16 cellular contexts compared by ENCODE assay signal in the genomic region with DNA sequence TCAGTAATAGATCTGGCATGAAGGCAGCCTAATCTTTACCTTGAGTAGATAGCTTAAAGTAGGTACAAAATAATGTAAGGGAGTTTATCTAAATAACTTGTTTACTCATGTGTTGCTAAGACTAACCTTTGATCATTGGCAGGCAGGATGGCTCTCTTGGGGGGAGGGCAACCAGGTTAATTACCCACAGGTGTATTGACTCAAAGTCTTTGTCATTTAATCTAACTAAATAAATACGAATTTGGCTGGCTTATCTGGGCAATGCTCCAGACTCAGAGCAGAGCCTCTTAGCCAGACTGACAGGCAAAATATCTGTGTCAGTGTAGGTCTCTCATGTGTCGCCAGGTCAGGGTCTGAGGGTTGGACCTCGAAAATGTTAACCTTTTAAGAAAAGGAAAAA.
DNase-seq lines count a peak whose midpoint lies in the region; ATAC-seq, FAIRE-seq and TF ChIP-seq lines count a peak whose summit lies in the region.
"Had no signal": no experiment of that assay in that cellular context is flagged by ENCODE, and none has a peak within 500 bp of the region (broad histone marks: within the 10 kb centered on the region; RNA-seq: fewer than 3 reads in every experiment).

No MANE protein-coding gene starts in this region.

- H2BK120ac ChIP-seq in H1 (replicated peaks; ENCODE audit: low read depth, low read length) = no peak overlapping the region

- peak overlapping the region; percentile 12 to 33; a peak in 2 of 4 replicates for H3K4me2 ChIP-seq in H1 (ENCODE audit: insufficient read depth in 1 of 2, low read depth in 2 of 2, low read length in 2 of 2)
- H3K4me2 ChIP-seq in SK-N-SH = no peak overlapping the region
- H3K4me2 ChIP-seq: A549 had no signal

- H3K27ac ChIP-seq in 22Rv1 (peak overlapping the region; percentile 90), H1 (ENCODE audit: low read depth, low read length) (no peak overlapping the region), SK-N-SH (ENCODE audit: low read depth in 2 of 2, low read length in 1 of 2) (no peak overlapping the region)
- H3K27ac ChIP-seq: A549, cardiac muscle cell had no signal

- no peaks in the 10 kb centered on the region for H4K20me1 ChIP-seq in H1 (replicated peaks in 1 of 2; ENCODE audit: control insufficient read depth in 1 of 2, insufficient read depth in 2 of 2, low read length in 2 of 2)
- H4K20me1 ChIP-seq in SK-N-SH (ENCODE audit: insufficient read depth) = no peaks in the 10 kb centered on the region

- no peaks in the 10 kb centered on the region for H3K9me2 ChIP-seq in SK-N-SH

- no peak for TF ChIP-seq POLR2A in H1 (IDR thresholded peaks at IDR 0.05; ENCODE audit: control extremely low read depth in 1 of 2, low read depth in 2 of 2, low read length in 2 of 2)

- no peak overlapping the region for H3K18ac ChIP-seq in H1 (ENCODE audit: extremely low read depth, low read length)

- peaks cover 0 to 2% (median 0%) of the 10 kb centered on the region in 4 experiments; a peak in 3 of 7 replicates for H3K27me3 ChIP-seq in H1 (replicated peaks in 1 of 4; ENCODE audit: control insufficient read depth in 3 of 4, extremely low read depth in 1 of 4, insufficient read depth in 3 of 4, low read length in 3 of 4)
- H3K27me3 ChIP-seq in SK-N-SH (ENCODE audit: insufficient read depth) = no peaks in the 10 kb centered on the region
- H3K27me3 ChIP-seq in HAP-1 (ENCODE audit: low read depth) = no peaks in the 10 kb centered on the region
- H3K27me3 ChIP-seq: cardiac muscle cell had no signal

- POLR2A ChIA-PET in H1 (lab: Charles Lee; ENCODE audit: partially characterized antibody) = no interaction called here
- POLR2A ChIA-PET in SK-N-SH (lab: Yijun Ruan, JAX) = interaction anchor here (0.7 kb wide), 1 partner anchor 1243 kb away, joined by 3 read pairs; no protein-coding TSS in a partner anchor

- H3K36me3 ChIP-seq in H1 (ENCODE audit: control insufficient read depth in 2 of 4, insufficient read depth in 4 of 4, low read length in 3 of 4) = no peaks in the 10 kb centered on the region
- H3K36me3 ChIP-seq in SK-N-SH (replicated peaks in 1 of 2; ENCODE audit: control insufficient read depth in 1 of 2, insufficient read depth in 2 of 2, low read length in 1 of 2) = no peaks in the 10 kb centered on the region
- H3K36me3 ChIP-seq in HAP-1 (replicated peaks) = no peaks in the 10 kb centered on the region
- H3K36me3 ChIP-seq: cardiac muscle cell had no signal

- H3K56ac ChIP-seq in H1 (replicated peaks; ENCODE audit: insufficient read length, low read depth, low read length) = no peak overlapping the region

- no peak overlapping the region for H2BK5ac ChIP-seq in H1 (ENCODE audit: low read depth, low read length)

- no peaks in the 10 kb centered on the region for H3K23me2 ChIP-seq in H1 (ENCODE audit: low read depth, low read length)

- H4K5ac ChIP-seq in H1 (ENCODE audit: insufficient read length, low read depth, low read length) = no peak overlapping the region

- no peak overlapping the region for H4K8ac ChIP-seq in H1 (ENCODE audit: extremely low read depth, insufficient read depth, low read length)

- TF ChIP-seq CTCF in 22Rv1 (IDR thresholded peaks at IDR 0.05) = no peak
- TF ChIP-seq CTCF in H1 (IDR thresholded peaks at IDR 0.05; ENCODE audit: control extremely low read depth in 1 of 3, insufficient read depth in 1 of 3, low read depth in 1 of 3, low read length in 3 of 3) = no peak
- TF ChIP-seq CTCF in SK-N-SH (IDR thresholded peaks at IDR 0.05) = no peak

- TF ChIP-seq EP300 in H1 (IDR thresholded peaks at IDR 0.05; ENCODE audit: borderline replicate concordance in 1 of 2, low read depth in 2 of 2, low read length in 2 of 2) (peak in 1 of 2 experiments; percentile 34; a peak in 1 of 3 replicates), SK-N-SH (IDR thresholded peaks at IDR 0.05; ENCODE audit: borderline replicate concordance in 1 of 2, low read depth in 1 of 2, low read length in 1 of 2) (no peak)

- H2BK20ac ChIP-seq in H1 (ENCODE audit: low read length) = no peak overlapping the region

- CTCF ChIA-PET in H1 (lab: Charles Lee; ENCODE audit: partially characterized antibody) (interaction anchor here (1.4 kb wide), 1 partner anchor 52 kb away, joined by 3 read pairs; no protein-coding TSS in a partner anchor), SK-N-SH (lab: Yijun Ruan, JAX) (interaction anchor here (1.1 kb wide), 1 partner anchor 27 kb away, joined by 3 read pairs; no protein-coding TSS in a partner anchor)

- H3K23ac ChIP-seq in H1 (ENCODE audit: insufficient read length) = no peak overlapping the region

- H3K4me3 ChIP-seq in H1 (ENCODE audit: extremely low read depth in 1 of 4, insufficient read depth in 2 of 4, low read depth in 3 of 4, low read length in 4 of 4) (peak overlapping the region in 1 of 4 experiments; percentile 6; a peak in 1 of 8 replicates), SK-N-SH (ENCODE audit: low read depth in 2 of 2, low read length in 1 of 2) (no peak overlapping the region), HAP-1 (no peak overlapping the region)
- H3K4me3 ChIP-seq: A549, cardiac muscle cell had no signal

- no peak overlapping the region for H3K4ac ChIP-seq in H1 (replicated peaks; ENCODE audit: insufficient read length, low read depth, low read length)

- H2BK12ac ChIP-seq in H1 (ENCODE audit: low read depth, low read length) = no peak overlapping the region

- H3K9me3 ChIP-seq in H1 (ENCODE audit: insufficient read depth in 2 of 2, low read depth in 1 of 2, low read length in 1 of 2) (no peaks in the 10 kb centered on the region), SK-N-SH (no peaks in the 10 kb centered on the region), HAP-1 (no peaks in the 10 kb centered on the region)
- H3K9me3 ChIP-seq: A549 had no signal

- no peak overlapping the region for H3K14ac ChIP-seq in H1 (ENCODE audit: insufficient read length)

- H3K79me1 ChIP-seq in H1 (ENCODE audit: low read depth, low read length) = no peaks in the 10 kb centered on the region

- no peak for FAIRE-seq in H1 (lab: Jason Lieb, UNC)
- FAIRE-seq: A549, GM12891 had no signal

- no peak overlapping the region for H2AK5ac ChIP-seq in H1 (ENCODE audit: low read depth, low read length)

- 77% methylated on average over 3 of the region's 3 CpGs; no CpG with 5 or more reads in 1 of the 2 experiments for WGBS in H1 (ENCODE audit: extremely low coverage in 1 of 2, insufficient coverage in 1 of 2, insufficient read length in 1 of 2, insufficient replicate concordance in 2 of 2, low coverage in 1 of 2, low lambda C conversion rate in 2 of 2, missing lambda C conversion rate in 1 of 2), 2 experiments
- whole genome bisulfite sequencing in SK-N-SH (ENCODE audit: low lambda C conversion rate) = 29% methylated on average over 3 of the region's 3 CpGs

- DNase-seq in NCI-H1105 (lab: John Stamatoyannopoulos, UW) = peak; percentile 75
- DNase-seq in NCI-H510A (lab: John Stamatoyannopoulos, UW) = peak; percentile 28
- DNase-seq in H1 (ENCODE audit: low read depth in 1 of 2, low spot score in 2 of 2) = peak in 1 of 2 experiments; percentile 27
- DNase-seq in SK-N-SH = no peak
- no peak for DNase-seq in HAP-1 (ENCODE audit: low spot score in 2 of 2)
- no peak for DNase-seq in activated CD8-positive, alpha-beta memory T cell treated with anti-CD3 and anti-CD28 coated beads for 24 hours
- DNase-seq: effector memory CD4-positive, alpha-beta T cell; hippocampal formation; KG1; NCI-H2227 treated with DMSO at 0.1 percent for 48 hours; T-cell had no signal

- in situ Hi-C loops in HAP-1 (cut with MboI; ENCODE audit: low sequenced_read_pairs) = no loop called here

- H4K91ac ChIP-seq in H1 (replicated peaks; ENCODE audit: insufficient read length, low read length) = no peak overlapping the region

- H3F3A ChIP-seq in SK-N-SH (replicated peaks; ENCODE audit: insufficient read depth) = no peaks in the 10 kb centered on the region

- TF ChIP-seq RAD21 in H1 (IDR thresholded peaks at IDR 0.05 in 1 of 2, conservative IDR thresholded peaks at IDR 0.05 in 1 of 2; ENCODE audit: low read depth in 2 of 2, low read length in 2 of 2) (no peak), SK-N-SH (IDR thresholded peaks at IDR 0.05; ENCODE audit: low read length) (no peak)

- H3K9ac ChIP-seq in H1 (replicated peaks in 1 of 4; ENCODE audit: extremely low read depth in 1 of 4, low read depth in 3 of 4, low read length in 3 of 4) (no peak overlapping the region), SK-N-SH (no peak overlapping the region)

- H3K4me1 ChIP-seq in H1 (replicated peaks in 1 of 4; ENCODE audit: control insufficient read depth in 3 of 4, insufficient read depth in 4 of 4, low read length in 3 of 4) = peaks cover 0 to 11% (median 3%) of the 10 kb centered on the region in 4 experiments; a peak in 2 of 7 replicates
- H3K4me1 ChIP-seq in SK-N-SH (ENCODE audit: control insufficient read depth in 1 of 2, insufficient read depth in 2 of 2, low read depth in 1 of 2, low read length in 1 of 2) = no peaks in the 10 kb centered on the region; a peak in 2 of 4 replicates
- H3K4me1 ChIP-seq in HAP-1 = peaks cover 14% of the 10 kb centered on the region
- H3K4me1 ChIP-seq: A549 had no signal

- H2BK15ac ChIP-seq in H1 (ENCODE audit: low read length) = no peak overlapping the region

- no peak for ATAC-seq in GM21360 (IDR thresholded peaks at IDR 0.05; ENCODE audit: unreplicated experiment)
- ATAC-seq: A549, T-cell had no signal

- H3K79me2 ChIP-seq in H1 (ENCODE audit: control insufficient read depth in 1 of 2, insufficient read depth in 2 of 2, low read length in 2 of 2) (no peaks in the 10 kb centered on the region), SK-N-SH (ENCODE audit: insufficient read depth) (no peaks in the 10 kb centered on the region)

- H2AFZ ChIP-seq in H1 (ENCODE audit: low read length) (no peak overlapping the region), SK-N-SH (ENCODE audit: low read depth) (no peak overlapping the region)

TF ChIP-seq in H1, 55 proteins besides CTCF, POLR2A, EP300 and RAD21 (continues in another document):
- TF ChIP-seq SIN3A (conservative IDR thresholded peaks at IDR 0.05 in 1 of 2, IDR thresholded peaks at IDR 0.05 in 1 of 2; ENCODE audit: low read depth in 1 of 2, low read length in 2 of 2) (no peak), HDAC2 (IDR thresholded peaks at IDR 0.05; ENCODE audit: borderline replicate concordance in 1 of 2, low read depth in 2 of 2, low read length in 2 of 2) (no peak), NANOG (IDR thresholded peaks at IDR 0.05; ENCODE audit: insufficient read depth, low read depth, low read length, poor library complexity, severe bottlenecking) (peak; percentile 55), EGR1 (IDR thresholded peaks at IDR 0.05; ENCODE audit: borderline replicate concordance, low read depth, low read length) (no peak), TCF12 (IDR thresholded peaks at IDR 0.05; ENCODE audit: low read depth, low read length) (peak; percentile 97)

TF ChIP-seq in SK-N-SH, 30 proteins besides CTCF, POLR2A, EP300 and RAD21 (continues in another document):
- TF ChIP-seq FOXJ3 (CRISPR knock-in tag; IDR thresholded peaks at IDR 0.05) = no peak
- TF ChIP-seq TCF12 (IDR thresholded peaks at IDR 0.05) = no peak

Comparison
In these comparisons a context has a peak if more than half of its experiments do, and no peak if none do; other contexts are left out.
1. DNase-seq: peak in NCI-H1105 (single experiment) and NCI-H510A (single experiment); none in SK-N-SH (single experiment), HAP-1 (0 of 2) and activated CD8-positive, alpha-beta memory T cell treated with anti-CD3 and anti-CD28 coated beads for 24 hours (single experiment).